In genomic region chrX:39808471-39808917, GRCh38 we compare ENCODE assay signal across 12 cellular contexts.
DNase-seq lines count a peak whose midpoint lies in the region; ATAC-seq and TF ChIP-seq lines count a peak whose summit lies in the region.
"Had no signal": no experiment of that assay in that cellular context is flagged by ENCODE, and none has a peak within 500 bp of the region (broad histone marks: within the 10 kb centered on the region; RNA-seq: fewer than 3 reads in every experiment).

No MANE protein-coding gene starts in this region.

- CTCF ChIA-PET in WTC11 (lab: Charles Lee) = interaction anchor here (1.6 kb wide), 1 partner anchor 8 kb away, joined by 5 read pairs; no protein-coding TSS in a partner anchor

- peak; percentile 71 for DNase-seq in ELR (ENCODE audit: low read depth)
- DNase-seq in WTC11 (ENCODE audit: low spot score) = no peak
- DNase-seq in foreskin melanocyte = peak; percentile 64
- DNase-seq in osteocyte (ENCODE audit: extremely low spot score, unreplicated experiment) = no peak
- no peak for DNase-seq in DMS79 (lab: John Stamatoyannopoulos, UW)
- no peak for DNase-seq in activated CD8-positive, alpha-beta memory T cell treated with anti-CD3 and anti-CD28 coated beads, Interleukin-2, amount 50 U/mL, for 48 hours
- no peak for DNase-seq in naive thymus-derived CD8-positive, alpha-beta T cell
- no peak for DNase-seq in effector CD4-positive, alpha-beta T cell
- DNase-seq: activated CD4-positive, alpha-beta memory T cell treated with anti-CD3 and anti-CD28 coated beads for 36 hours; central memory CD4-positive, alpha-beta T cell; immature natural killer cell; NCI-H1105 had no signal

- H3K4me3 Mint-ChIP-seq in WTC11 (no peak overlapping the region), osteocyte (ENCODE audit: unreplicated experiment) (no peak overlapping the region)
- no peak overlapping the region for H3K4me3 Mint-ChIP-seq in naive thymus-derived CD8-positive, alpha-beta T cell
- H3K4me3 Mint-ChIP-seq: activated CD4-positive, alpha-beta memory T cell treated with anti-CD3 and anti-CD28 coated beads for 36 hours; immature natural killer cell had no signal

- H3K27me3 Mint-ChIP-seq in WTC11 (ENCODE audit: low read depth) (peaks cover 7% of the 10 kb centered on the region), osteocyte (ENCODE audit: unreplicated experiment) (no peaks in the 10 kb centered on the region)
- H3K27me3 Mint-ChIP-seq in naive thymus-derived CD8-positive, alpha-beta T cell = no peaks in the 10 kb centered on the region
- H3K27me3 Mint-ChIP-seq: activated CD4-positive, alpha-beta memory T cell treated with anti-CD3 and anti-CD28 coated beads for 36 hours had no signal

- TF ChIP-seq CTCF in WTC11 (IDR thresholded peaks at IDR 0.05) (no peak), osteocyte (IDR thresholded peaks at IDR 0.05) (no peak)

- POLR2A ChIA-PET in WTC11 (lab: Charles Lee) = no interaction called here
- POLR2A ChIA-PET in naive thymus-derived CD8-positive, alpha-beta T cell (lab: Charles Lee) = no interaction called here

- H3K27ac Mint-ChIP-seq in WTC11 = no peak overlapping the region
- H3K27ac Mint-ChIP-seq in osteocyte (ENCODE audit: unreplicated experiment) = peak overlapping the region; percentile 96
- no peak overlapping the region for H3K27ac Mint-ChIP-seq in naive thymus-derived CD8-positive, alpha-beta T cell
- H3K27ac Mint-ChIP-seq: activated CD4-positive, alpha-beta memory T cell treated with anti-CD3 and anti-CD28 coated beads for 36 hours; immature natural killer cell had no signal

- H3K4me1 Mint-ChIP-seq in WTC11 (peaks cover 23% of the 10 kb centered on the region), osteocyte (ENCODE audit: unreplicated experiment) (peaks cover 21% of the 10 kb centered on the region)
- no peaks in the 10 kb centered on the region for H3K4me1 Mint-ChIP-seq in naive thymus-derived CD8-positive, alpha-beta T cell
- H3K4me1 Mint-ChIP-seq: immature natural killer cell had no signal

- H3K9me3 Mint-ChIP-seq in WTC11 (no peaks in the 10 kb centered on the region; the same call in 1 of the 2 replicates), osteocyte (ENCODE audit: unreplicated experiment) (peaks cover 16% of the 10 kb centered on the region)
- H3K9me3 Mint-ChIP-seq in naive thymus-derived CD8-positive, alpha-beta T cell = no peaks in the 10 kb centered on the region
- H3K9me3 Mint-ChIP-seq: activated CD4-positive, alpha-beta memory T cell treated with anti-CD3 and anti-CD28 coated beads for 36 hours; immature natural killer cell had no signal

- H3K36me3 Mint-ChIP-seq in WTC11 = no peaks in the 10 kb centered on the region
- H3K36me3 Mint-ChIP-seq in osteocyte (ENCODE audit: unreplicated experiment) = no peaks in the 10 kb centered on the region
- H3K36me3 Mint-ChIP-seq in naive thymus-derived CD8-positive, alpha-beta T cell = no peaks in the 10 kb centered on the region
- H3K36me3 Mint-ChIP-seq: activated CD4-positive, alpha-beta memory T cell treated with anti-CD3 and anti-CD28 coated beads for 36 hours; immature natural killer cell had no signal

- peak; percentile 54; the same call in 1 of the 2 replicates for ATAC-seq in WTC11
- no peak for ATAC-seq in naive thymus-derived CD8-positive, alpha-beta T cell

TF ChIP-seq in WTC11, 78 proteins besides CTCF, POLR2A, EP300 and RAD21:
- TF ChIP-seq HMGA2 (CRISPR knock-in tag; IDR thresholded peaks at IDR 0.05) = no peak
- TF ChIP-seq NFYB (CRISPR knock-in tag; conservative IDR thresholded peaks at IDR 0.05; ENCODE audit: low read depth) = no peak
- TF ChIP-seq ESRRA (CRISPR knock-in tag; IDR thresholded peaks at IDR 0.05; ENCODE audit: borderline replicate concordance) = no peak
- TF ChIP-seq, protein P1, sequence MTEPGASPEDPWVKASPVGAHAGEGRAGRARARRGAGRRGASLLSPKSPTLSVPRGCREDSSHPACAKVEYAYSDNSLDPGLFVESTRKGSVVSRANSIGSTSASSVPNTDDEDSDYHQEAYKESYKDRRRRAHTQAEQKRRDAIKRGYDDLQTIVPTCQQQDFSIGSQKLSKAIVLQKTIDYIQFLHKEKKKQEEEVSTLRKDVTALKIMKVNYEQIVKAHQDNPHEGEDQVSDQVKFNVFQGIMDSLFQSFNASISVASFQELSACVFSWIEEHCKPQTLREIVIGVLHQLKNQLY (CRISPR knock-in tag; IDR thresholded peaks at IDR 0.05) = no peak
- TF ChIP-seq ATF1 (CRISPR knock-in tag; IDR thresholded peaks at IDR 0.05) = no peak
- TF ChIP-seq TEAD4 (CRISPR knock-in tag; IDR thresholded peaks at IDR 0.05) = no peak
- TF ChIP-seq IRF1 (CRISPR knock-in tag; IDR thresholded peaks at IDR 0.05) = no peak
- no peak for TF ChIP-seq ZNF138 (CRISPR knock-in tag; conservative IDR thresholded peaks at IDR 0.05)
- TF ChIP-seq, protein P2, sequence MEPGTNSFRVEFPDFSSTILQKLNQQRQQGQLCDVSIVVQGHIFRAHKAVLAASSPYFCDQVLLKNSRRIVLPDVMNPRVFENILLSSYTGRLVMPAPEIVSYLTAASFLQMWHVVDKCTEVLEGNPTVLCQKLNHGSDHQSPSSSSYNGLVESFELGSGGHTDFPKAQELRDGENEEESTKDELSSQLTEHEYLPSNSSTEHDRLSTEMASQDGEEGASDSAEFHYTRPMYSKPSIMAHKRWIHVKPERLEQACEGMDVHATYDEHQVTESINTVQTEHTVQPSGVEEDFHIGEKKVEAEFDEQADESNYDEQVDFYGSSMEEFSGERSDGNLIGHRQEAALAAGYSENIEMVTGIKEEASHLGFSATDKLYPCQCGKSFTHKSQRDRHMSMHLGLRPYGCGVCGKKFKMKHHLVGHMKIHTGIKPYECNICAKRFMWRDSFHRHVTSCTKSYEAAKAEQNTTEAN (CRISPR knock-in tag; IDR thresholded peaks at IDR 0.05) = no peak
- no peak for TF ChIP-seq ZNF232 (CRISPR knock-in tag; IDR thresholded peaks at IDR 0.05)
- no peak for TF ChIP-seq ZNF425 (CRISPR knock-in tag; conservative IDR thresholded peaks at IDR 0.05)
- TF ChIP-seq, protein P3, sequence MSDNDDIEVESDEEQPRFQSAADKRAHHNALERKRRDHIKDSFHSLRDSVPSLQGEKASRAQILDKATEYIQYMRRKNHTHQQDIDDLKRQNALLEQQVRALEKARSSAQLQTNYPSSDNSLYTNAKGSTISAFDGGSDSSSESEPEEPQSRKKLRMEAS (CRISPR knock-in tag; IDR thresholded peaks at IDR 0.05) = no peak
- no peak for TF ChIP-seq FOXP1 (CRISPR knock-in tag; IDR thresholded peaks at IDR 0.05; ENCODE audit: borderline replicate concordance)
- no peak for TF ChIP-seq OVOL2 (CRISPR knock-in tag; IDR thresholded peaks at IDR 0.05; ENCODE audit: borderline replicate concordance)
- no peak for TF ChIP-seq ZBTB21 (CRISPR knock-in tag; IDR thresholded peaks at IDR 0.05; ENCODE audit: borderline replicate concordance)
- TF ChIP-seq TP53 (CRISPR knock-in tag; IDR thresholded peaks at IDR 0.05) = no peak
- no peak for TF ChIP-seq ZMAT4 (CRISPR knock-in tag; IDR thresholded peaks at IDR 0.05)
- TF ChIP-seq CBFB (CRISPR knock-in tag; IDR thresholded peaks at IDR 0.05; ENCODE audit: low read depth) = no peak

Comparison
In these comparisons a context has a peak if more than half of its experiments do, and no peak if none do; other contexts are left out.
1. DNase-seq: peak in ELR (single experiment) and foreskin melanocyte (single experiment); none in WTC11 (single experiment), osteocyte (single experiment), DMS79 (single experiment), activated CD8-positive, alpha-beta memory T cell treated with anti-CD3 and anti-CD28 coated beads, Interleukin-2, amount 50 U/mL, for 48 hours (single experiment), naive thymus-derived CD8-positive, alpha-beta T cell (0 of 10) and effector CD4-positive, alpha-beta T cell (single experiment).